ENCODE assay signal across 8 cellular contexts in the genomic region with DNA sequence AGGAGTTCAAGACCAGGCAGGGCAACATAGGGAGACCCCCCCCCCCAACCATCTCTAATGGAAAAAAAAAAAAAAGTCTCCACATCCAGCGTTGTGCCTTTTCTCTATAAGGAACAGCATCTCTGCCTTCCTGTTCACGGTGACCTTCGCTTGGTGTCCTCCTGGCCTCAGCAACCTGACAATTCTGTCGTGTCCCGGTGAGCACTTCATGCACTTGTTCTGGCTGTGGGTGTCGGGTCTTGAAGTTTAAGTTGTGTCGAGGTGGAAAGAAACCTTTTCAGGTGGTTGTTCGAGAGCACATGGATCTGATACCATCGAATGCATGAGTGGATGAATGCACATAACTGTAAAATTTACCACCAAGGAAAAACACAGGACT. TPM values are rescaled to one million over a fixed set of nuclear protein-coding genes. Genes with fewer than 3 reads are reported as not detected.
DNase-seq lines count a peak whose midpoint lies in the region; ATAC-seq, FAIRE-seq and TF ChIP-seq lines count a peak whose summit lies in the region.

No MANE protein-coding gene starts in this region.

- peak overlapping the region; percentile 83 for H3K27ac ChIP-seq in CD8-positive, alpha-beta memory T cell (ENCODE audit: low read depth, low read length)
- H3K27ac ChIP-seq in PC-3 (ENCODE audit: low read length) (no peak overlapping the region; the same call in 1 of the 2 replicates), H1 (ENCODE audit: low read depth, low read length) (no peak overlapping the region; the same call in 1 of the 2 replicates), osteoblast (ENCODE audit: low read depth, low read length) (peak overlapping the region; percentile 54)

- BruUV-seq in PC-3 (replicated peaks; lab: Mats Ljungman, UMichigan), result TSS peak; percentile 80

- peaks cover 17% of the 10 kb centered on the region for H3K9me3 ChIP-seq in CD8-positive, alpha-beta memory T cell (ENCODE audit: low read length)
- H3K9me3 ChIP-seq in PC-3 (ENCODE audit: low read length) (peaks cover 32% of the 10 kb centered on the region), H1 (ENCODE audit: insufficient read depth in 2 of 2, low read depth in 1 of 2, low read length in 1 of 2) (peaks cover 20 to 30% of the 10 kb centered on the region in 2 experiments; a peak in 3 of 4 replicates), osteoblast (ENCODE audit: low read depth, low read length) (peaks cover 3% of the 10 kb centered on the region)

- POLR2A ChIA-PET in CD8-positive, alpha-beta memory T cell (lab: Charles Lee), result no interaction called here
- POLR2A ChIA-PET in PC-3 (lab: Charles Lee; ENCODE audit: unreplicated experiment), result no interaction called here
- POLR2A ChIA-PET in H1 (lab: Charles Lee; ENCODE audit: partially characterized antibody), result interaction anchor here (0.6 kb wide), 1 partner anchor 152 kb away, joined by 3 read pairs; no protein-coding TSS in a partner anchor

- no peak for DNase-seq in CD8-positive, alpha-beta memory T cell
- DNase-seq in PC-3 (no peak), H1 (ENCODE audit: low read depth in 1 of 2, low spot score in 2 of 2) (no peak), osteoblast (ENCODE audit: insufficient read length, low spot score, missing footprints) (no peak), DMS153 (lab: John Stamatoyannopoulos, UW) (no peak), T1000 (lab: John Stamatoyannopoulos, UW) (no peak), SKM-1 (lab: John Stamatoyannopoulos, UW; ENCODE audit: unreplicated experiment) (no peak)

- no peak overlapping the region for H3K14ac ChIP-seq in H1 (ENCODE audit: insufficient read length)

- no peak overlapping the region for H2AK5ac ChIP-seq in H1 (ENCODE audit: low read depth, low read length)

- no peak overlapping the region for H2BK120ac ChIP-seq in H1 (replicated peaks; ENCODE audit: low read depth, low read length)

- peaks cover 12% of the 10 kb centered on the region for H3K4me1 ChIP-seq in CD8-positive, alpha-beta memory T cell (ENCODE audit: insufficient read depth, low read length)
- no peaks in the 10 kb centered on the region for H3K4me1 ChIP-seq in PC-3 (ENCODE audit: insufficient read depth, low read length)
- H3K4me1 ChIP-seq in H1 (replicated peaks in 1 of 4; ENCODE audit: control insufficient read depth in 3 of 4, insufficient read depth in 4 of 4, low read length in 3 of 4), result no peaks in the 10 kb centered on the region; a peak in 2 of 7 replicates
- H3K4me1 ChIP-seq in osteoblast (ENCODE audit: insufficient read depth, low read length), result peaks cover 11% of the 10 kb centered on the region

- H3K36me3 ChIP-seq in CD8-positive, alpha-beta memory T cell (ENCODE audit: insufficient read depth, low read length), result peaks cover 6% of the 10 kb centered on the region
- H3K36me3 ChIP-seq in PC-3 (ENCODE audit: low read depth, low read length) (peaks cover 48% of the 10 kb centered on the region), H1 (ENCODE audit: control insufficient read depth in 2 of 4, insufficient read depth in 4 of 4, low read length in 3 of 4) (peaks cover 0 to 15% (median 7%) of the 10 kb centered on the region in 4 experiments; a peak in 4 of 8 replicates), osteoblast (ENCODE audit: insufficient read depth, low read length) (peaks cover 6% of the 10 kb centered on the region)

- intact Hi-C loops in PC-3 (cut with micrococcal nuclease), result no loop called here

- no peak for TF ChIP-seq POLR2A in H1 (IDR thresholded peaks at IDR 0.05; ENCODE audit: control extremely low read depth in 1 of 2, low read depth in 2 of 2, low read length in 2 of 2)

- no peaks in the 10 kb centered on the region for H3K23me2 ChIP-seq in H1 (ENCODE audit: low read depth, low read length)

- peaks cover 0 to 2% of the 10 kb centered on the region in 2 donors for H3K27me3 Mint-ChIP-seq in CD8-positive, alpha-beta memory T cell

- no peaks in the 10 kb centered on the region for H3F3A ChIP-seq in PC-3 (ENCODE audit: low read length, unreplicated experiment)

- FAIRE-seq in H1 (lab: Jason Lieb, UNC), result no peak

- CTCF ChIA-PET in CD8-positive, alpha-beta memory T cell (lab: Charles Lee), result interaction anchor here (1.4 kb wide), 1 partner anchor 13 kb away, joined by 20 read pairs; no protein-coding TSS in a partner anchor
- CTCF ChIA-PET in PC-3 (lab: Charles Lee), result no interaction called here
- CTCF ChIA-PET in H1 (lab: Charles Lee; ENCODE audit: partially characterized antibody), result no interaction called here

- H3K79me1 ChIP-seq in H1 (ENCODE audit: low read depth, low read length), result peaks cover 3% of the 10 kb centered on the region; the same call in 1 of the 2 replicates

- peak overlapping the region; percentile 90 to 96 (median 95) for H3K4me3 Mint-ChIP-seq in CD8-positive, alpha-beta memory T cell

- H3K4me1 Mint-ChIP-seq in CD8-positive, alpha-beta memory T cell, result peaks cover 31 to 48% (median 47%) of the 10 kb centered on the region in 3 donors

- ATAC-seq in PC-3, result no peak
- no peak for ATAC-seq in GM21360 (IDR thresholded peaks at IDR 0.05; ENCODE audit: unreplicated experiment)

- H3K56ac ChIP-seq in H1 (replicated peaks; ENCODE audit: insufficient read length, low read depth, low read length), result peak overlapping the region; percentile 82

- TF ChIP-seq CTCF in PC-3 (conservative IDR thresholded peaks at IDR 0.05; ENCODE audit: low read depth, low read length) (no peak), H1 (IDR thresholded peaks at IDR 0.05; ENCODE audit: control extremely low read depth in 1 of 3, insufficient read depth in 1 of 3, low read depth in 1 of 3, low read length in 3 of 3) (no peak), osteoblast (IDR thresholded peaks at IDR 0.05; ENCODE audit: extremely low read depth, low read depth, low read length) (no peak)

- 60% methylated on average over 9 of the region's 9 CpGs; no CpG with 5 or more reads in 1 of the 2 experiments for WGBS in H1 (ENCODE audit: extremely low coverage in 1 of 2, insufficient coverage in 1 of 2, insufficient read length in 1 of 2, insufficient replicate concordance in 2 of 2, low coverage in 1 of 2, low lambda C conversion rate in 2 of 2, missing lambda C conversion rate in 1 of 2), 2 experiments

- no peaks in the 10 kb centered on the region for H3K27me3 ChIP-seq in CD8-positive, alpha-beta memory T cell (ENCODE audit: insufficient read depth, low read length, poor library complexity, severe bottlenecking)
- H3K27me3 ChIP-seq in PC-3 (ENCODE audit: low read length) (no peaks in the 10 kb centered on the region), H1 (replicated peaks in 1 of 4; ENCODE audit: control insufficient read depth in 3 of 4, extremely low read depth in 1 of 4, insufficient read depth in 3 of 4, low read length in 3 of 4) (no peaks in the 10 kb centered on the region), osteoblast (ENCODE audit: insufficient read depth, low read length) (no peaks in the 10 kb centered on the region)

- H3K9ac ChIP-seq in PC-3 (ENCODE audit: low read length) (peak overlapping the region; percentile 72), H1 (replicated peaks in 1 of 4; ENCODE audit: extremely low read depth in 1 of 4, low read depth in 3 of 4, low read length in 3 of 4) (peak overlapping the region; percentile 42 to 85 (median 70); a peak in 6 of 7 replicates)

- H3K36me3 Mint-ChIP-seq in CD8-positive, alpha-beta memory T cell, result peaks cover 19 to 51% (median 40%) of the 10 kb centered on the region in 3 donors

- H2BK5ac ChIP-seq in H1 (ENCODE audit: low read depth, low read length), result no peak overlapping the region

- H3K9me3 Mint-ChIP-seq in CD8-positive, alpha-beta memory T cell, result peaks cover 10 to 52% (median 41%) of the 10 kb centered on the region in 5 donors

- no peak overlapping the region for H3K4ac ChIP-seq in H1 (replicated peaks; ENCODE audit: insufficient read length, low read depth, low read length)

- peak overlapping the region; percentile 84 for H2AFZ ChIP-seq in PC-3 (ENCODE audit: low read length)
- H2AFZ ChIP-seq in H1 (ENCODE audit: low read length), result no peak overlapping the region
- H2AFZ ChIP-seq in osteoblast (ENCODE audit: low read length), result peak overlapping the region; percentile 96

- H4K20me1 ChIP-seq in PC-3 (ENCODE audit: low read length) (no peaks in the 10 kb centered on the region), H1 (replicated peaks in 1 of 2; ENCODE audit: control insufficient read depth in 1 of 2, insufficient read depth in 2 of 2, low read length in 2 of 2) (no peaks in the 10 kb centered on the region), osteoblast (ENCODE audit: insufficient read depth, low read length) (no peaks in the 10 kb centered on the region)

- H3K23ac ChIP-seq in H1 (ENCODE audit: insufficient read length), result no peak overlapping the region

- H3K9me2 ChIP-seq in PC-3 (replicated peaks; ENCODE audit: low read length), result no peaks in the 10 kb centered on the region

- no peak for TF ChIP-seq EP300 in H1 (IDR thresholded peaks at IDR 0.05; ENCODE audit: borderline replicate concordance in 1 of 2, low read depth in 2 of 2, low read length in 2 of 2)

- H2BK20ac ChIP-seq in H1 (ENCODE audit: low read length), result no peak overlapping the region

- H3K79me2 ChIP-seq in PC-3 (ENCODE audit: low read length) (peaks cover 8% of the 10 kb centered on the region), H1 (ENCODE audit: control insufficient read depth in 1 of 2, insufficient read depth in 2 of 2, low read length in 2 of 2) (peaks cover 6 to 36% of the 10 kb centered on the region in 2 experiments), osteoblast (ENCODE audit: insufficient read depth, low read length) (peaks cover 14% of the 10 kb centered on the region)

- H3K18ac ChIP-seq in H1 (ENCODE audit: extremely low read depth, low read length), result no peak overlapping the region

- H3K4me2 ChIP-seq in PC-3 (ENCODE audit: low read length) (peak overlapping the region; percentile 74), H1 (ENCODE audit: insufficient read depth in 1 of 2, low read depth in 2 of 2, low read length in 2 of 2) (peak overlapping the region; percentile 67 to 74), osteoblast (ENCODE audit: insufficient read depth, low read length) (peak overlapping the region; percentile 82)

- H2BK15ac ChIP-seq in H1 (ENCODE audit: low read length), result no peak overlapping the region

- H3K27ac Mint-ChIP-seq in CD8-positive, alpha-beta memory T cell, result peak overlapping the region; percentile 69 to 97 (median 94)

- peak overlapping the region; percentile 90 for H4K8ac ChIP-seq in H1 (ENCODE audit: extremely low read depth, insufficient read depth, low read length)

- H4K5ac ChIP-seq in H1 (ENCODE audit: insufficient read length, low read depth, low read length), result peak overlapping the region; percentile 91

- peak overlapping the region; percentile 67 for H3K4me3 ChIP-seq in CD8-positive, alpha-beta memory T cell (ENCODE audit: low read length)
- H3K4me3 ChIP-seq in PC-3 (ENCODE audit: low read length) (peak overlapping the region; percentile 67), H1 (ENCODE audit: extremely low read depth in 1 of 4, insufficient read depth in 2 of 4, low read depth in 3 of 4, low read length in 4 of 4) (peak overlapping the region; percentile 71 to 88 (median 75)), osteoblast (ENCODE audit: insufficient read depth, low read length) (peak overlapping the region; percentile 74)

- TF ChIP-seq RAD21 in H1 (IDR thresholded peaks at IDR 0.05 in 1 of 2, conservative IDR thresholded peaks at IDR 0.05 in 1 of 2; ENCODE audit: low read depth in 2 of 2, low read length in 2 of 2), result no peak

- H2BK12ac ChIP-seq in H1 (ENCODE audit: low read depth, low read length), result no peak overlapping the region

- peak overlapping the region; percentile 56 for H4K91ac ChIP-seq in H1 (replicated peaks; ENCODE audit: insufficient read length, low read length)

RNA-seq across cellular contexts. Expression of a gene that starts 0.6 kb away (rescaled TPM):
- 10 to 100 TPM; 14.2 to 17.3 TPM for total RNA-seq in CD8-positive, alpha-beta memory T cell
- polyA plus RNA-seq in CD8-positive, alpha-beta memory T cell, result 36.2 TPM
- total RNA-seq in PC-3 (2014; rRNA removed) (13.1 and 20.1 TPM in 2 replicates), osteoblast (13.8 and 15.2 TPM in 2 replicates)
- 17.6 and 19.0 TPM in 2 replicates for total RNA-seq in H1 (2021; fragmentation: NEBNext Ultra II Directional; extraction: Animal tissue kit (Norgen Biotek cat#: 25700))
- polyA plus RNA-seq in H1 (2011; rRNA removed), result 3.2 and 10.2 TPM in 2 replicates
- 12.0 TPM for polyA plus RNA-seq in H1 (2011; cell fraction: cytosol; rRNA removed)
- 11.3 TPM for polyA plus RNA-seq in H1 (2011; cell fraction: nucleus; rRNA removed)
- polyA plus RNA-seq in H1 (2012, experiment 1 of 2), result 14.3 to 33.9 TPM (median 16.8 TPM) in 4 replicates
- polyA plus RNA-seq in H1 (2012, experiment 2 of 2), result 1.8 TPM
- polyA plus RNA-seq in H1 (2013, experiment 1 of 2), result 14.3 TPM
- 13.1 TPM for polyA plus RNA-seq in H1 (2013, experiment 2 of 2)
- polyA minus RNA-seq in H1 (2011; rRNA and poly(A)+ RNA removed), result 21.4 and 22.6 TPM in 2 replicates
- polyA minus RNA-seq in H1 (2011; cell fraction: cytosol; rRNA and poly(A)+ RNA removed), result 14.2 TPM
- 27.4 TPM for polyA minus RNA-seq in H1 (2011; cell fraction: nucleus; rRNA and poly(A)+ RNA removed)

RNA-seq across cellular contexts. Expression of a gene that starts 14.9 kb away (rescaled TPM):
- 1 to 10 TPM; 5.5 to 5.9 TPM for total RNA-seq in CD8-positive, alpha-beta memory T cell
- 11.3 TPM for polyA plus RNA-seq in CD8-positive, alpha-beta memory T cell
- 30.9 and 36.0 TPM in 2 replicates for total RNA-seq in PC-3 (2014; rRNA removed)
- 3.3 and 3.7 TPM in 2 replicates for total RNA-seq in H1 (2021; fragmentation: NEBNext Ultra II Directional; extraction: Animal tissue kit (Norgen Biotek cat#: 25700))
- polyA plus RNA-seq in H1 (2011; rRNA removed), result 1.00 and 1.0 TPM in 2 replicates
- polyA plus RNA-seq in H1 (2011; cell fraction: cytosol; rRNA removed), result 1.3 TPM
- polyA plus RNA-seq in H1 (2011; cell fraction: nucleus; rRNA removed), result 2.0 TPM
- 0.83 to 2.3 TPM (median 1.3 TPM) in 4 replicates for polyA plus RNA-seq in H1 (2012, experiment 1 of 2)
- polyA plus RNA-seq in H1 (2012, experiment 2 of 2), result 0.38 TPM
- 2.4 TPM for polyA plus RNA-seq in H1 (2013, experiment 1 of 2)
- 2.2 TPM for polyA plus RNA-seq in H1 (2013, experiment 2 of 2)
- polyA minus RNA-seq in H1 (2011; rRNA and poly(A)+ RNA removed), result 2.1 and 6.1 TPM in 2 replicates
- polyA minus RNA-seq in H1 (2011; cell fraction: cytosol; rRNA and poly(A)+ RNA removed), result 2.3 TPM
- 4.8 TPM for polyA minus RNA-seq in H1 (2011; cell fraction: nucleus; rRNA and poly(A)+ RNA removed)
- 17.1 and 19.2 TPM in 2 replicates for total RNA-seq in osteoblast

RNA-seq across cellular contexts. Expression of a gene that starts 38.2 kb away (rescaled TPM):
- under 1 TPM; 0.13 to 0.72 TPM for total RNA-seq in CD8-positive, alpha-beta memory T cell
- polyA plus RNA-seq in CD8-positive, alpha-beta memory T cell, result 0.63 TPM
- 1.3 and 1.4 TPM in 2 replicates for total RNA-seq in PC-3 (2014; rRNA removed)
- total RNA-seq in H1 (2021; fragmentation: NEBNext Ultra II Directional; extraction: Animal tissue kit (Norgen Biotek cat#: 25700)), result 5.9 and 7.7 TPM in 2 replicates
- polyA plus RNA-seq in H1 (2011; rRNA removed), result 2.1 and 3.1 TPM in 2 replicates
- polyA plus RNA-seq in H1 (2011; cell fraction: cytosol; rRNA removed), result 4.2 TPM
- 4.1 TPM for polyA plus RNA-seq in H1 (2011; cell fraction: nucleus; rRNA removed)
- 3.3 to 5.1 TPM (median 4.0 TPM) in 4 replicates for polyA plus RNA-seq in H1 (2012, experiment 1 of 2)
- 0.22 TPM for polyA plus RNA-seq in H1 (2012, experiment 2 of 2)
- polyA plus RNA-seq in H1 (2013, experiment 1 of 2), result 3.4 TPM
- polyA plus RNA-seq in H1 (2013, experiment 2 of 2), result 3.7 TPM
- 3.2 and 4.6 TPM in 2 replicates for polyA minus RNA-seq in H1 (2011; rRNA and poly(A)+ RNA removed)
- polyA minus RNA-seq in H1 (2011; cell fraction: cytosol; rRNA and poly(A)+ RNA removed), result 2.9 TPM
- 7.7 TPM for polyA minus RNA-seq in H1 (2011; cell fraction: nucleus; rRNA and poly(A)+ RNA removed)
- total RNA-seq in osteoblast, result 0.72 and 1.8 TPM in 2 replicates

Comparison
In these comparisons a context has a peak if more than half of its experiments do, and no peak if none do; other contexts are left out.
1. H3K27ac ChIP-seq: peak in CD8-positive, alpha-beta memory T cell (single experiment) and osteoblast (single experiment); none in PC-3 (single experiment) and H1 (single experiment).
2. Peak in every context shown above with its lines, with median percentiles within 50 percentile points of each other: H3K4me3 ChIP-seq and H3K4me2 ChIP-seq.